Comparison of ENCODE assay signal across 16 cellular contexts in genomic region chr15:32364944-32365343, GRCh38. TPM values are rescaled to one million over a fixed set of nuclear protein-coding genes. Genes with fewer than 3 reads are reported as not detected.
DNase-seq lines count a peak whose midpoint lies in the region; ATAC-seq, FAIRE-seq and TF ChIP-seq lines count a peak whose summit lies in the region.
"Not testable (repeated sequence)": the region's sequence is repeated elsewhere in the genome, so short reads cannot be mapped to it uniquely, and the experiment has no call there.
"Had no signal": no experiment of that assay in that cellular context is flagged by ENCODE, and none has a peak within 500 bp of the region (broad histone marks: within the 10 kb centered on the region; RNA-seq: fewer than 3 reads in every experiment).

No MANE protein-coding gene starts in this region.

- BruUV-seq in HCT116 (replicated peaks; lab: Mats Ljungman, UMichigan), result not testable (repeated sequence)

- H3K27me3 Mint-ChIP-seq in activated T-cell treated with anti-CD3 and anti-CD28 coated beads, Interleukin-2, amount 50 U/mL, for 72 hours (ENCODE audit: low read depth), result not testable (repeated sequence)

- H3K4me2 ChIP-seq in HCT116 (ENCODE audit: low read length), result not testable (repeated sequence)

- not testable (repeated sequence) for H3K9me3 Mint-ChIP-seq in activated T-cell treated with anti-CD3 and anti-CD28 coated beads, Interleukin-2, amount 50 U/mL, for 72 hours

- H2AFZ ChIP-seq in HCT116 (ENCODE audit: low read depth, low read length, poor library complexity, severe bottlenecking), result not testable (repeated sequence)

- not testable (repeated sequence) for H3K36me3 Mint-ChIP-seq in activated T-cell treated with anti-CD3 and anti-CD28 coated beads, Interleukin-2, amount 50 U/mL, for 72 hours (ENCODE audit: insufficient read depth in 2 of 2)

- TF ChIP-seq POLR2A in HCT116 (IDR thresholded peaks at IDR 0.05; ENCODE audit: borderline replicate concordance, extremely low read depth, insufficient read depth, insufficient read length), result not testable (repeated sequence)

- CTCF ChIA-PET in HCT116 (lab: Charles Lee), result not testable (repeated sequence)

- H3K4me3 ChIP-seq in BE2C (ENCODE audit: low read depth, low read length); HCT116 (replicated peaks in 1 of 2; ENCODE audit: low read depth in 1 of 2, low read length in 2 of 2); pancreas: not testable (repeated sequence)

- H3K79me2 ChIP-seq in HCT116 (ENCODE audit: insufficient read depth, low read length), result not testable (repeated sequence)

- TF ChIP-seq CTCF in BE2C (IDR thresholded peaks at IDR 0.05; ENCODE audit: low read depth, low read length); HCT116 (IDR thresholded peaks at IDR 0.05 in 2 of 3, conservative IDR thresholded peaks at IDR 0.05 in 1 of 3; ENCODE audit: borderline replicate concordance in 1 of 3, insufficient read depth in 1 of 3, low read depth in 2 of 3, low read length in 2 of 3); pancreas (IDR thresholded peaks at IDR 0.05): not testable (repeated sequence)

- POLR2A ChIA-PET in HCT116 (lab: Charles Lee), result not testable (repeated sequence)

- H3K27ac ChIP-seq in HCT116 (ENCODE audit: low read depth, low read length); pancreas: not testable (repeated sequence)

- RAD21 ChIA-PET in HCT116 (lab: Charles Lee; ENCODE audit: low non-redundant PET in 1 of 2, low total read pairs in 2 of 2, uncharacterized antibody in 2 of 2, unreplicated experiment in 2 of 2), result not testable (repeated sequence)

- H3K36me3 ChIP-seq in BE2C; HCT116 (ENCODE audit: control insufficient read depth in 1 of 2, insufficient read depth in 2 of 2, low read length in 2 of 2); pancreas: not testable (repeated sequence)

- intact Hi-C loops in HCT116 (cut with micrococcal nuclease); pancreas (cut with DNase I): not testable (repeated sequence)

- not testable (repeated sequence) for H4K20me1 ChIP-seq in HCT116 (ENCODE audit: insufficient read depth)

- not testable (repeated sequence) for H3K9ac ChIP-seq in HCT116 (ENCODE audit: low read length)

- FAIRE-seq in pancreas (lab: Jason Lieb, UNC), result not testable (repeated sequence)

- TF ChIP-seq RAD21 in HCT116 (IDR thresholded peaks at IDR 0.05; ENCODE audit: low read depth), result not testable (repeated sequence)

- H3K4me3 Mint-ChIP-seq in activated T-cell treated with anti-CD3 and anti-CD28 coated beads, Interleukin-2, amount 50 U/mL, for 72 hours, result not testable (repeated sequence)

- not testable (repeated sequence) for H3K4me1 ChIP-seq in BE2C; HCT116 (ENCODE audit: control insufficient read depth in 1 of 2, insufficient read depth in 2 of 2, low read length in 2 of 2); pancreas

- not testable (repeated sequence) for H3K9me2 ChIP-seq in HCT116 (ENCODE audit: insufficient read depth)

- not testable (repeated sequence) for H3K27me3 ChIP-seq in BE2C; HCT116 (ENCODE audit: insufficient read depth, low read length); pancreas

- ATAC-seq in HCT116, result peak; percentile 90
- ATAC-seq in activated CD4-positive, CD25-positive, alpha-beta regulatory T cell treated with anti-CD3 and anti-CD28 coated beads, Interleukin-2, amount 50 U/mL, for 24 hours, result peak; percentile 39 to 69
- ATAC-seq in activated T-cell treated with anti-CD3 and anti-CD28 coated beads, Interleukin-2, amount 50 U/mL, for 72 hours (replicated peaks in 1 of 2), result peak; percentile 62 to 74
- peak; percentile 48 for ATAC-seq in left lobe of liver
- peak; percentile 28 to 82 (median 76) for ATAC-seq in pancreas

- not testable (repeated sequence) for H3K27ac Mint-ChIP-seq in activated T-cell treated with anti-CD3 and anti-CD28 coated beads, Interleukin-2, amount 50 U/mL, for 72 hours

- no CpG with 5 or more reads among the region's 16 CpGs for WGBS in pancreas, 2 donors

- DNase-seq in BE2C (peak; percentile 72), pancreas (peak in 4 of 6 donors; percentile 31 to 72 (median 71))
- DNase-seq in HCT116 (ENCODE audit: low read depth, low spot score); activated T-cell treated with anti-CD3 and anti-CD28 coated beads, Interleukin-2, amount 50 U/mL, for 72 hours; left lobe of liver (ENCODE audit: low spot score): not testable (repeated sequence)
- peak; percentile 9 for DNase-seq in effector CD4-positive, alpha-beta T cell
- peak; percentile 18 for DNase-seq in stimulated activated CD8-positive, alpha-beta memory T cell treated with anti-CD3 and anti-CD28 coated beads, Interleukin-15, amount 100 ng/mL, for 24 hours (ENCODE audit: low read depth)

- H3K9me3 ChIP-seq in BE2C; HCT116 (ENCODE audit: control insufficient read depth in 1 of 2, insufficient read depth in 1 of 2, low read depth in 1 of 2, low read length in 2 of 2); pancreas: not testable (repeated sequence)

- H3K4me1 Mint-ChIP-seq in activated T-cell treated with anti-CD3 and anti-CD28 coated beads, Interleukin-2, amount 50 U/mL, for 72 hours (ENCODE audit: low read depth), result not testable (repeated sequence)

RNA-seq across cellular contexts. Expression of gene GOLGA8K, which starts 38.1 kb away (rescaled TPM):
- not detected for polyA plus RNA-seq in BE2C (2012; ENCODE audit: insufficient read depth, insufficient read length, low read depth)
- total RNA-seq in HCT116 (2021; ENCODE audit: unreplicated experiment), result 3.3 TPM
- polyA plus RNA-seq in HCT116 (2012), result 1.1 and 1.5 TPM in 2 replicates
- 1 to 10 TPM in 1 of 2 donors, not detected in 1; 1.6 TPM for total RNA-seq in activated T-cell treated with anti-CD3 and anti-CD28 coated beads, Interleukin-2, amount 50 U/mL, for 72 hours
- 0.40 TPM for total RNA-seq in left lobe of liver
- total RNA-seq in pancreas, result 1 to 10 TPM; 1.1 to 2.6 (median 1.7) TPM
- polyA plus RNA-seq in pancreas, result 1 to 10 TPM in 1 of 2 donors, under 1 TPM in 1; 0.23 to 1.7 TPM
- total RNA-seq: A172, Caco-2, H4, lung microvascular endothelial cell, M059J, Peyer's patch, skeletal muscle tissue had no signal
- polyA plus RNA-seq: IgD-negative memory B cell had no signal
